Comparison of ENCODE assay signal across 10 cellular contexts in the genomic region with DNA sequence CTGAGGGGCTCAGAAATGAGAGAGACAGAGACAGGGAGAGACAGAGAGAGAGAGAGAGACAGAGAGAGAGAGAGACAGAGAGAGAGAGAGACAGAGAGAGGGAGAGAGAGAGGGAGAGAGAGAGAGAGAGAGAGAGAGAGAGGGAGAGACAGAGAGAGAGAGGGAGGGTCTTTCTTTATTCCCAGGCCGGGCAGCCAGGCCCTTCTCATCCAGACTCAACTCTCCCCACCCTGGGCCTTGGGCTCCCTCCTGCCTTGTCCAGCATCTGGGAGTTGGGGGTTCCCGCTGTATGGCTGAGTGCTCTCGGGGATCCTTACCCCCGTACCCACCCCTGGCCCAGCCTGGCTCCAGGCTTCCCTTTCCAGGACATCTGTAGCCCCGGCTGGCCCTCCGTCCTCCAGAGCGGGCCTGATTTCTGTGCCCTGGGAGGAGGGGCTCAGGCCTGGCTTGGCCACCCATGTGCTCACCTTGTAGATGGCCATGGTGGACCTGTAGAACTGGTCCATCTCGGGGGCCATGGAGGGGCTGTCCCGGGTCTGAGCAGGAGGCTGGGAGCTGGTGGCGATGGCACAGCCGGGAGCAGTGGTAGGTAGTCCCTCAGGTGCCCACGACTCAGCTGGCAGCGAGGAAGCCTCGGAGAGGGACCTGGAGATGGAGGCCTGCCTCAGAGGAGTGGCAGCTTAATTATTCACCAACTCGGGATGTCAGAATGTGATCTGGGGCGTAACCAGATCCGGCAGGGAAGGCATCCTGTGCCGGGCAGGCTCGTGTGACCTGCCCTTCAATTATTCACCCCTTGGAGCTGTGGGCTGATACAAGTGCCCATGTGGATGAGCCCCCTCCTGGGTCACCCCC. TPM values are rescaled to one million over a fixed set of nuclear protein-coding genes. Genes with fewer than 3 reads are reported as not detected.
DNase-seq lines count a peak whose midpoint lies in the region; ATAC-seq and TF ChIP-seq lines count a peak whose summit lies in the region.
"Had no signal": no experiment of that assay in that cellular context is flagged by ENCODE, and none has a peak within 500 bp of the region (broad histone marks: within the 10 kb centered on the region; RNA-seq: fewer than 3 reads in every experiment).

A gene with protein sequence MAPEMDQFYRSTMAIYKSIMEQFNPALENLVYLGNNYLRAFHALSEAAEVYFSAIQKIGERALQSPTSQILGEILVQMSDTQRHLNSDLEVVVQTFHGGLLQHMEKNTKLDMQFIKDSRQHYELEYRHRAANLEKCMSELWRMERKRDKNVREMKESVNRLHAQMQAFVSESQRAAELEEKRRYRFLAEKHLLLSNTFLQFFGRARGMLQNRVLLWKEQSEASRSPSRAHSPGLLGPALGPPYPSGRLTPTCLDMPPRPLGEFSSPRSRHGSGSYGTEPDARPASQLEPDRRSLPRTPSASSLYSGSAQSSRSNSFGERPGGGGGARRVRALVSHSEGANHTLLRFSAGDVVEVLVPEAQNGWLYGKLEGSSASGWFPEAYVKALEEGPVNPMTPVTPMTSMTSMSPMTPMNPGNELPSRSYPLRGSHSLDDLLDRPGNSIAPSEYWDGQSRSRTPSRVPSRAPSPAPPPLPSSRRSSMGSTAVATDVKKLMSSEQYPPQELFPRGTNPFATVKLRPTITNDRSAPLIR (minus strand): TSS at position 677 of the 855 bp plus-strand sequence. CDS start 159 bp downstream, at position 518.

- POLR2A ChIA-PET in HEK293 (lab: Yijun Ruan, JAX): interaction anchor here (0.6 to 1.1 kb wide), 2 partner anchors 10 to 222 kb away, joined by 3 read pairs; no protein-coding TSS in a partner anchor

- no peak for ATAC-seq in GM19397 (IDR thresholded peaks at IDR 0.05; ENCODE audit: unreplicated experiment)

- no peak within 1 kb of the TSS for H3K4me3 ChIP-seq in BLaER1
- H3K4me3 ChIP-seq in HEK293 (ENCODE audit: low read depth, low read length): no peak within 1 kb of the TSS
- peak within 1 kb of the TSS; percentile 20 for H3K4me3 ChIP-seq in mucosa of stomach (ENCODE audit: low read length)

- TF ChIP-seq CTCF in HEK293 (tag by site-specific recombination; IDR thresholded peaks at IDR 0.05) (no peak), chondrocyte (IDR thresholded peaks at IDR 0.05) (no peak)

- H3K9me3 Mint-ChIP-seq in chondrocyte (ENCODE audit: low read depth): no peaks in the 10 kb centered on the region
- H3K9me3 Mint-ChIP-seq: IgD-negative memory B cell had no signal

- no peak within 1 kb of the TSS for H3K27ac Mint-ChIP-seq in chondrocyte (ENCODE audit: unreplicated experiment)

- peak; percentile 82 for DNase-seq in chondrocyte (ENCODE audit: low spot score)
- no peak for DNase-seq in T-helper 9 cell
- DNase-seq in stimulated activated CD4-positive, alpha-beta T cell treated with anti-CD3 and anti-CD28 coated beads, Interleukin-4, amount 100 ng/mL, for 1 hour: no peak
- no peak for DNase-seq in COLO829 (ENCODE audit: low spot score)
- DNase-seq: NCI-H2227 treated with DMSO at 0.1 percent for 48 hours had no signal

- H3K9ac ChIP-seq in BLaER1 (no peak within 1 kb of the TSS), mucosa of stomach (ENCODE audit: low read length) (peak within 1 kb of the TSS; percentile 79)

- no peak within 1 kb of the TSS for H3K4me3 Mint-ChIP-seq in chondrocyte (ENCODE audit: unreplicated experiment)
- H3K4me3 Mint-ChIP-seq: IgD-negative memory B cell had no signal

- no peaks in the 10 kb centered on the region for H4K20me1 ChIP-seq in BLaER1

- peaks cover 3% of the 10 kb centered on the region for H3K36me3 Mint-ChIP-seq in chondrocyte (ENCODE audit: low read depth)

- H3K4me1 Mint-ChIP-seq in chondrocyte (ENCODE audit: low read depth): peaks cover 4% of the 10 kb centered on the region

- peaks cover 33% of the 10 kb centered on the region for H3K36me3 ChIP-seq in BLaER1
- peaks cover 0 to 11% of the 10 kb centered on the region in 2 experiments; a peak in 1 of 3 replicates for H3K36me3 ChIP-seq in HEK293 (ENCODE audit: control insufficient read depth in 2 of 2, insufficient read depth in 1 of 2, low read length in 2 of 2)
- no peaks in the 10 kb centered on the region for H3K36me3 ChIP-seq in mucosa of stomach (ENCODE audit: control insufficient read depth, insufficient read depth, low read length)

- H3K27me3 ChIP-seq in BLaER1 (no peaks in the 10 kb centered on the region), mucosa of stomach (ENCODE audit: control insufficient read depth, insufficient read depth, low read length) (no peaks in the 10 kb centered on the region)

- H3K9me3 ChIP-seq in BLaER1 (no peaks in the 10 kb centered on the region), HEK293 (ENCODE audit: control insufficient read depth, insufficient read depth, low read depth, low read length) (no peaks in the 10 kb centered on the region), mucosa of stomach (ENCODE audit: control insufficient read depth, low read length) (no peaks in the 10 kb centered on the region)

- no peak within 1 kb of the TSS for H3K4me2 ChIP-seq in BLaER1

- H3K27ac ChIP-seq in BLaER1 (0 out of 2 replicates have a peak within 1 kb of the TSS, but pooled peaks have one; percentile 4), HEK293 (ENCODE audit: extremely low read depth, low read depth, low read length) (no peak within 1 kb of the TSS)

- CTCF ChIA-PET in HEK293 (lab: Yijun Ruan, JAX): interaction anchor here (0.7 to 2.9 kb wide), 4 partner anchors 10 to 120 kb away, joined by 3 to 12 read pairs (median 4); no protein-coding TSS in a partner anchor

- H3K27me3 Mint-ChIP-seq in chondrocyte (ENCODE audit: low read depth): no peaks in the 10 kb centered on the region
- H3K27me3 Mint-ChIP-seq: IgD-negative memory B cell had no signal

- H3K4me1 ChIP-seq in BLaER1 (peaks cover 37% of the 10 kb centered on the region), HEK293 (ENCODE audit: control insufficient read depth, insufficient read depth, low read length) (no peaks in the 10 kb centered on the region; the same call in 1 of the 2 replicates), mucosa of stomach (ENCODE audit: control insufficient read depth, insufficient read depth, low read length) (peaks cover 55% of the 10 kb centered on the region)

TF ChIP-seq in HEK293, 187 proteins besides CTCF, POLR2A, EP300 and RAD21:
- TF ChIP-seq ZNF596 (tag by site-specific recombination; IDR thresholded peaks at IDR 0.05): peak; percentile 95
- TF ChIP-seq KLF10 (tag by site-specific recombination; IDR thresholded peaks at IDR 0.05): no peak

RNA-seq across cellular contexts. Expression of the gene that starts here (rescaled TPM):
- total RNA-seq in chondrocyte: 0.21 to 0.42 TPM in 2 of 3 replicates, not detected in the other

Comparison
In these comparisons a context has a peak if more than half of its experiments do, and no peak if none do; other contexts are left out.
1. Peak in DNase-seq in chondrocyte; RNA of the gene not detected or under 1 TPM.